17 cellular contexts compared by ENCODE assay signal in genomic region chr13:105670179-105671015, GRCh38.
"Had no signal": no experiment of that assay in that cellular context is flagged by ENCODE, and none has a peak within 500 bp of the region (broad histone marks: within the 10 kb centered on the region; RNA-seq: fewer than 3 reads in every experiment).

No MANE protein-coding gene starts in this region.

- H3K27ac ChIP-seq: esophagus squamous epithelium, spleen had no signal

- H3K4me1 ChIP-seq: esophagus squamous epithelium, spleen had no signal

- DNase-seq: activated CD4-positive, alpha-beta T cell treated with anti-CD3 and anti-CD28 coated beads for 4 hours; activated CD8-positive, alpha-beta memory T cell treated with anti-CD3 and anti-CD28 coated beads, Interleukin-2, amount 50 U/mL, for 4 hours; activated CD8-positive, alpha-beta T cell treated with anti-CD3 and anti-CD28 coated beads for 36 hours; activated naive CD8-positive, alpha-beta T cell treated with anti-CD3 and anti-CD28 coated beads, Interleukin-2, amount 10 ng/mL, durations not matched to agents 7 days and 5 days; anterior cingulate cortex; esophagus squamous epithelium; foreskin fibroblast; head of caudate nucleus; islet precursor cell; naive thymus-derived CD8-positive, alpha-beta T cell; right cardiac atrium; spleen; stimulated activated CD4-positive, alpha-beta T cell treated with anti-CD3 and anti-CD28 coated beads, Interleukin-2, amount 100 ng/mL, for 24 hours; stimulated activated naive B cell treated with anti-CD40 and anti-IgM and Interleukin-4, amounts not matched to agents 10 μg/mL and 1 μg/mL and 100 μg/mL, for 72 hours; substantia nigra; trophoblast cell had no signal

- H3K27me3 ChIP-seq: esophagus squamous epithelium, spleen had no signal

- H3K36me3 ChIP-seq: esophagus squamous epithelium, spleen had no signal

- H3K4me3 ChIP-seq: esophagus squamous epithelium, lung, spleen had no signal

- H3K9me3 ChIP-seq: esophagus squamous epithelium, spleen had no signal

- ATAC-seq: activated CD8-positive, alpha-beta T cell treated with anti-CD3 and anti-CD28 coated beads for 36 hours; naive thymus-derived CD8-positive, alpha-beta T cell; right cardiac atrium; stimulated activated naive B cell treated with anti-CD40 and anti-IgM and Interleukin-4, amounts not matched to agents 10 μg/mL and 1 μg/mL and 100 μg/mL, for 72 hours had no signal
